Comparison of ENCODE assay signal across 1 cellular context in the genomic region with DNA sequence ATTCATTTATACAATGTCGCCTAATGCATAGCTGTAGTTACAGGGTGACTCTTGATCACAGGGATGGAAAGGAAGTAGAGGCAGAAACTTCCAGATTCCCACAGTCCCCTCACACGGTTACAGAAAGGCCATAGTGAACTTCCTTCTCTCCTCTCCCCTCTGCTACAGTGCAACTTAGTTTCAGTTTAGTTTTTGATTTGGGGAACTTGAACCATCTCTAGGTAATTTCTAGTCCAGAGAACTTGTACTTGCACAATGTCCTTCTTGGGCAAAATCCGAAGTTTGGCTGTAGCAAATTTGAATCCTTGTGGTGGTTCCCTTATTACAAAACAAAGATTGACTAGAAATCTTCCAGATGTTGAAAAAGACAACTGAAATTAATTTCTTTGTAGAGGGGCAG.
TF ChIP-seq lines count a peak whose summit lies in the region.

No MANE protein-coding gene starts in this region.

TF ChIP-seq in SK-N-SH, 30 proteins besides CTCF, POLR2A, EP300 and RAD21 (continued from another document):
- TF ChIP-seq, protein P1, sequence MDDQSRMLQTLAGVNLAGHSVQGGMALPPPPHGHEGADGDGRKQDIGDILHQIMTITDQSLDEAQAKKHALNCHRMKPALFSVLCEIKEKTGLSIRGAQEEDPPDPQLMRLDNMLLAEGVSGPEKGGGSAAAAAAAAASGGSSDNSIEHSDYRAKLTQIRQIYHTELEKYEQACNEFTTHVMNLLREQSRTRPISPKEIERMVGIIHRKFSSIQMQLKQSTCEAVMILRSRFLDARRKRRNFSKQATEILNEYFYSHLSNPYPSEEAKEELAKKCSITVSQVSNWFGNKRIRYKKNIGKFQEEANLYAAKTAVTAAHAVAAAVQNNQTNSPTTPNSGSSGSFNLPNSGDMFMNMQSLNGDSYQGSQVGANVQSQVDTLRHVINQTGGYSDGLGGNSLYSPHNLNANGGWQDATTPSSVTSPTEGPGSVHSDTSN (IDR thresholded peaks at IDR 0.05): no peak
- no peak for TF ChIP-seq TCF12 (IDR thresholded peaks at IDR 0.05)
